Comparison of ENCODE assay signal across 6 cellular contexts in the genomic region with DNA sequence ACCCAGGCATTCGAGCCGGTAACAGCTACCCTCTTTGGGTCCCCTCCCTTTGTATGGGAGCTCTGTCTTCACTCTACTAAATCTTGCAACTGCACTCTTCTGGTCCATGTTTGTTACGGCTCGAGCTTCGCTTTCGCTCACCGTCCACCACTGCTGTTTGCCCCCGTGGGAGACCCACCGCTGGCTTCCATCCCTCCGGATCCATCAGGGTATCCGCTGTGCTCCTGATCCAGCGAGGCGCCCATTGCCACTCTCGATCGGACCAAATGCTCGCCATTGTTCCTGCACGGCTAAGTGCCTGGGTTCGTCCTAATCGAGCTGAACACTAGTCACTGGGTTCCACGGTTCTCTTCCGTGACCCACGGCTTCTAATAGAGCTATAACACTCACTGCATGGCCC.
DNase-seq lines count a peak whose midpoint lies in the region; ATAC-seq and TF ChIP-seq lines count a peak whose summit lies in the region.
"Not testable (repeated sequence)": the region's sequence is repeated elsewhere in the genome, so short reads cannot be mapped to it uniquely, and the experiment has no call there.

No MANE protein-coding gene starts in this region.

- peak overlapping the region in 1 of 4 donors; percentile 73 for H3K4me3 Mint-ChIP-seq in IgD-negative memory B cell
- not testable (repeated sequence) for H3K4me3 Mint-ChIP-seq in activated CD8-positive, alpha-beta memory T cell treated with anti-CD3 and anti-CD28 coated beads, Interleukin-2, amount 10 ng/mL, durations not matched to agents 7 days and 5 days

- not testable (repeated sequence) for H3K4me1 ChIP-seq in colonic mucosa; right atrium auricular region; lung (ENCODE audit: control insufficient read depth in 2 of 2, insufficient read depth in 2 of 2, low read length in 2 of 2)

- not testable (repeated sequence) for ATAC-seq in activated CD8-positive, alpha-beta memory T cell treated with anti-CD3 and anti-CD28 coated beads, Interleukin-2, amount 10 ng/mL, durations not matched to agents 7 days and 5 days; lung (ENCODE audit: insufficient read depth, low FRiP score)

- H3K36me3 ChIP-seq in colonic mucosa; right atrium auricular region; lung (ENCODE audit: control insufficient read depth in 2 of 2, insufficient read depth in 2 of 2, low read length in 2 of 2): not testable (repeated sequence)

- not testable (repeated sequence) for H3K9ac ChIP-seq in colonic mucosa (ENCODE audit: low read depth in 2 of 2, low read length in 2 of 2)

- H3K4me1 Mint-ChIP-seq in IgD-negative memory B cell = peaks cover 4 to 16% (median 8%) of the 10 kb centered on the region in 3 donors
- H3K4me1 Mint-ChIP-seq in activated CD8-positive, alpha-beta memory T cell treated with anti-CD3 and anti-CD28 coated beads, Interleukin-2, amount 10 ng/mL, durations not matched to agents 7 days and 5 days = peaks cover 17% of the 10 kb centered on the region

- CTCF ChIA-PET in activated CD8-positive, alpha-beta memory T cell treated with anti-CD3 and anti-CD28 coated beads, Interleukin-2, amount 10 ng/mL, durations not matched to agents 7 days and 5 days (lab: Charles Lee) = interaction anchor here (0.7 to 2.3 kb wide), 4 partner anchors 9 to 263 kb away, joined by 3 to 7 read pairs (median 4); no protein-coding TSS in a partner anchor

- H3K27me3 ChIP-seq in colonic mucosa; right atrium auricular region; lung (ENCODE audit: control insufficient read depth, insufficient read depth): not testable (repeated sequence)

- H3K27ac Mint-ChIP-seq in IgD-negative memory B cell = peak overlapping the region in 2 of 3 donors; percentile 46 to 67
- not testable (repeated sequence) for H3K27ac Mint-ChIP-seq in activated CD8-positive, alpha-beta memory T cell treated with anti-CD3 and anti-CD28 coated beads, Interleukin-2, amount 10 ng/mL, durations not matched to agents 7 days and 5 days

- H3K4me3 ChIP-seq in colonic mucosa, right atrium auricular region, lung: not testable (repeated sequence)

- H3K27ac ChIP-seq in colonic mucosa; right atrium auricular region; lung (ENCODE audit: low read depth in 1 of 2, low read length in 1 of 2): not testable (repeated sequence)

- not testable (repeated sequence) for TF ChIP-seq CTCF in colonic mucosa (IDR thresholded peaks at IDR 0.05); right atrium auricular region (IDR thresholded peaks at IDR 0.05); lung (IDR thresholded peaks at IDR 0.05; ENCODE audit: control extremely low read depth, extremely low read depth)

- H3K9me3 Mint-ChIP-seq in IgD-negative memory B cell; activated CD8-positive, alpha-beta memory T cell treated with anti-CD3 and anti-CD28 coated beads, Interleukin-2, amount 10 ng/mL, durations not matched to agents 7 days and 5 days (ENCODE audit: low read depth): not testable (repeated sequence)

- 91 to 94% methylated on average over 22 of the region's 22 CpGs for WGBS in lung, 2 donors

- intact Hi-C loops in colonic mucosa (cut with DNase I); posterior vena cava (cut with DNase I): not testable (repeated sequence)

- H3K36me3 Mint-ChIP-seq in IgD-negative memory B cell; activated CD8-positive, alpha-beta memory T cell treated with anti-CD3 and anti-CD28 coated beads, Interleukin-2, amount 10 ng/mL, durations not matched to agents 7 days and 5 days: not testable (repeated sequence)

- H3K27me3 Mint-ChIP-seq in IgD-negative memory B cell; activated CD8-positive, alpha-beta memory T cell treated with anti-CD3 and anti-CD28 coated beads, Interleukin-2, amount 10 ng/mL, durations not matched to agents 7 days and 5 days: not testable (repeated sequence)

- not testable (repeated sequence) for H3K9me3 ChIP-seq in colonic mucosa
- H3K9me3 ChIP-seq in right atrium auricular region = peaks cover 0 to 25% of the 10 kb centered on the region in 2 donors
- H3K9me3 ChIP-seq in lung (ENCODE audit: control insufficient read depth in 2 of 2, insufficient read depth in 1 of 2, low read length in 1 of 2) = peaks cover 0 to 25% of the 10 kb centered on the region in 2 donors

- peak; percentile 25 for DNase-seq in activated CD8-positive, alpha-beta memory T cell treated with anti-CD3 and anti-CD28 coated beads, Interleukin-2, amount 10 ng/mL, durations not matched to agents 7 days and 5 days
- DNase-seq in colonic mucosa (peak; percentile 7), right atrium auricular region (ENCODE audit: low spot score) (peak; percentile 30), lung (ENCODE audit: low spot score) (peak; percentile 19), posterior vena cava (ENCODE audit: low spot score) (peak; percentile 79)

Comparison
In these comparisons a context has a peak if more than half of its experiments do, and no peak if none do; other contexts are left out.
1. DNase-seq: peak in every context shown above with its lines; median percentile 79 in posterior vena cava; 30 in right atrium auricular region; 25 in activated CD8-positive, alpha-beta memory T cell treated with anti-CD3 and anti-CD28 coated beads, Interleukin-2, amount 10 ng/mL, durations not matched to agents 7 days and 5 days; 19 in lung; 7 in colonic mucosa.